Comparison of ENCODE assay signal across 10 cellular contexts in genomic region chr21:43332872-43333300, GRCh38.
DNase-seq lines count a peak whose midpoint lies in the region; ATAC-seq and TF ChIP-seq lines count a peak whose summit lies in the region.
"Had no signal": no experiment of that assay in that cellular context is flagged by ENCODE, and none has a peak within 500 bp of the region (broad histone marks: within the 10 kb centered on the region; RNA-seq: fewer than 3 reads in every experiment).

No MANE protein-coding gene starts in this region.

- H3K27ac ChIP-seq in SJSA1, result peak overlapping the region; percentile 99
- peak overlapping the region; percentile 52 for H3K27ac ChIP-seq in foreskin keratinocyte

- peak overlapping the region; percentile 32 for H3K4me3 ChIP-seq in AG09309 (ENCODE audit: control insufficient read depth, low read depth, low read length)
- peak overlapping the region; percentile 28 for H3K4me3 ChIP-seq in SJSA1

- peak overlapping the region; percentile 48 for H3K4me3 Mint-ChIP-seq in osteocyte (ENCODE audit: unreplicated experiment)

- ATAC-seq in foreskin keratinocyte, result no peak
- no peak for ATAC-seq in HG02642 (IDR thresholded peaks at IDR 0.05; ENCODE audit: poor library complexity, unreplicated experiment)
- ATAC-seq in HG03139 (IDR thresholded peaks at IDR 0.05; ENCODE audit: unreplicated experiment), result no peak

- TF ChIP-seq CTCF in AG09309 (IDR thresholded peaks at IDR 0.05; ENCODE audit: control insufficient read depth, insufficient read depth, low read depth, low read length, missing control alignments), result no peak
- no peak for TF ChIP-seq CTCF in foreskin keratinocyte (conservative IDR thresholded peaks at IDR 0.05)
- no peak for TF ChIP-seq CTCF in osteocyte (IDR thresholded peaks at IDR 0.05)

- no peaks in the 10 kb centered on the region for H3K36me3 Mint-ChIP-seq in osteocyte (ENCODE audit: unreplicated experiment)

- H3K27me3 ChIP-seq in SJSA1 (replicated peaks), result no peaks in the 10 kb centered on the region
- H3K27me3 ChIP-seq in foreskin keratinocyte, result no peaks in the 10 kb centered on the region

- peak overlapping the region; percentile 95 for H3K27ac Mint-ChIP-seq in osteocyte (ENCODE audit: unreplicated experiment)

- no peaks in the 10 kb centered on the region for H3K36me3 ChIP-seq in SJSA1

- DNase-seq in AG09309 (ENCODE audit: low read depth) (no peak), SJSA1 (ENCODE audit: low read depth in 1 of 2, low spot score in 2 of 2) (no peak), foreskin keratinocyte (no peak), osteocyte (ENCODE audit: extremely low spot score, unreplicated experiment) (no peak), NCI-H774 (lab: John Stamatoyannopoulos, UW) (no peak)
- DNase-seq in stimulated activated CD4-positive, alpha-beta T cell treated with anti-CD3 and anti-CD28 coated beads, Interleukin-4, amount 100 ng/mL, for 4 hours, result no peak
- DNase-seq: activated CD8-positive, alpha-beta memory T cell treated with anti-CD3 and anti-CD28 coated beads for 24 hours; NCI-H146 had no signal

- no peaks in the 10 kb centered on the region for H3K9me3 Mint-ChIP-seq in osteocyte (ENCODE audit: unreplicated experiment)

- no peaks in the 10 kb centered on the region for H3K27me3 Mint-ChIP-seq in osteocyte (ENCODE audit: unreplicated experiment)

- H3K9me3 ChIP-seq in SJSA1 (replicated peaks), result no peaks in the 10 kb centered on the region

- peaks cover 64% of the 10 kb centered on the region for H3K4me1 ChIP-seq in SJSA1 (replicated peaks)
- H3K4me1 ChIP-seq in foreskin keratinocyte, result peaks cover 10% of the 10 kb centered on the region

- H3K4me1 Mint-ChIP-seq in osteocyte (ENCODE audit: unreplicated experiment), result peaks cover 28% of the 10 kb centered on the region
